ENCODE assay signal across 24 cellular contexts in the genomic region with DNA sequence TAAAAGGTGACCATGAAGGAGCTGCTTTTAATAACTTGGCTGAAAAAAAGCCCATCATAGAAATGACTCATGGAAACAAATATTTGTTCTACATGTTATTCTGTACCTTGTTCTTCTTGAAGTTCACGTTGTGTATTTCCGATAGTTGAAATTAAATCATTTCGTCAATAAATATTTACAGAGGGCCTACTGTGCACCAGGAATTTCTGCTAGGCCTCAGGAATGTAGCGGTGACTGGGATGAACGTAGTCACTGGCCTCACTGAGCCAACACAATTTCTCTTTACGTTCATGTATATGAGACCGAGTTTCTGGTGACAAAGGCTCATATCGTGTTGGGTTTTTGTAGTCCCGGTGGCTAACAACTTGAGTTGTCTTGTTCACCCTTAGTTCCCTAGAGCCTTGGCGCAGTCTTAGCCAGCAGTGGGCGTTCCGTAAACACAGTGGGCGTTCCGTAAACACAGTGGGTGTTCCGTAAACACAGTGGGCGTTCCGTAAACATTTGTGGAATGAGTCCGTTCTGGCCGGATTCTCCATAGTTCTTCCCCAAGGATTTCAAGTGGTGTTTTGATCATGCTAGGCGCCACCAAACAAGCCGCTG.
"Had no signal": no experiment of that assay in that cellular context is flagged by ENCODE, and none has a peak within 500 bp of the region (broad histone marks: within the 10 kb centered on the region; RNA-seq: fewer than 3 reads in every experiment).

No MANE protein-coding gene starts in this region.

- DNase-seq: activated CD4-positive, alpha-beta memory T cell treated with anti-CD3 and anti-CD28 coated beads for 36 hours; activated CD4-positive, alpha-beta T cell treated with anti-CD3 and anti-CD28 coated beads, Interleukin-2, amount 10 ng/mL, durations not matched to agents 7 days and 5 days; activated CD4-positive, CD25-positive, alpha-beta regulatory T cell; activated CD8-positive, alpha-beta memory T cell treated with anti-CD3 and anti-CD28 coated beads for 24 hours; activated gamma-delta T cell; activated naive CD4-positive, alpha-beta T cell treated with anti-CD3 and anti-CD28 coated beads, Interleukin-2, amount 10 ng/mL, durations not matched to agents 7 days and 5 days; activated naive CD8-positive, alpha-beta T cell treated with anti-CD3 and anti-CD28 coated beads for 36 hours; activated T-cell treated with anti-CD3 and anti-CD28 coated beads for 4 hours; activated T-cell treated with anti-CD3 and anti-CD28 coated beads, Interleukin-2, amount 50 U/mL, for 48 hours; brain microvascular endothelial cell; caudate nucleus; colonic mucosa; MG63; MV-4-11; NCI-H1105; NCI-H1436; NCI-H1694 treated with DMSO at 0.1 percent for 48 hours; NCI-H2081; NCI-H510A treated with DMSO at 0.1 percent for 48 hours; PC-9; SIG-M5; T-helper 17 cell; T-helper 9 cell had no signal

- H3K36me3 ChIP-seq: brain microvascular endothelial cell, colonic mucosa, MG63 had no signal

- H3K4me2 ChIP-seq: PC-9 had no signal

- ATAC-seq: activated T-helper 17 cell treated with anti-CD3 and anti-CD28 coated beads, Interleukin-2, amount 50 U/mL, for 72 hours; T-helper 17 cell had no signal

- H3K27ac ChIP-seq: brain microvascular endothelial cell, colonic mucosa, PC-9 had no signal

- H3K27me3 ChIP-seq: brain microvascular endothelial cell, colonic mucosa, MG63 had no signal

- H3K4me1 ChIP-seq: colonic mucosa had no signal

- H3K9me3 ChIP-seq: colonic mucosa, MG63 had no signal

- H2AFZ ChIP-seq: PC-9 had no signal

- H3K4me3 ChIP-seq: colonic mucosa, MG63, PC-9 had no signal
